ENCODE assay signal across 1 cellular context in genomic region chr5:143600396-143601075, GRCh38.
TF ChIP-seq lines count a peak whose summit lies in the region.

No MANE protein-coding gene starts in this region.

TF ChIP-seq in H1, 55 proteins besides CTCF, POLR2A, EP300 and RAD21 (continued from another document):
- TF ChIP-seq CHD7 (IDR thresholded peaks at IDR 0.05; ENCODE audit: insufficient replicate concordance, low read length) = no peak
- no peak for TF ChIP-seq NRF1 (IDR thresholded peaks at IDR 0.05; ENCODE audit: low read depth, low read length)
